In the genomic region with DNA sequence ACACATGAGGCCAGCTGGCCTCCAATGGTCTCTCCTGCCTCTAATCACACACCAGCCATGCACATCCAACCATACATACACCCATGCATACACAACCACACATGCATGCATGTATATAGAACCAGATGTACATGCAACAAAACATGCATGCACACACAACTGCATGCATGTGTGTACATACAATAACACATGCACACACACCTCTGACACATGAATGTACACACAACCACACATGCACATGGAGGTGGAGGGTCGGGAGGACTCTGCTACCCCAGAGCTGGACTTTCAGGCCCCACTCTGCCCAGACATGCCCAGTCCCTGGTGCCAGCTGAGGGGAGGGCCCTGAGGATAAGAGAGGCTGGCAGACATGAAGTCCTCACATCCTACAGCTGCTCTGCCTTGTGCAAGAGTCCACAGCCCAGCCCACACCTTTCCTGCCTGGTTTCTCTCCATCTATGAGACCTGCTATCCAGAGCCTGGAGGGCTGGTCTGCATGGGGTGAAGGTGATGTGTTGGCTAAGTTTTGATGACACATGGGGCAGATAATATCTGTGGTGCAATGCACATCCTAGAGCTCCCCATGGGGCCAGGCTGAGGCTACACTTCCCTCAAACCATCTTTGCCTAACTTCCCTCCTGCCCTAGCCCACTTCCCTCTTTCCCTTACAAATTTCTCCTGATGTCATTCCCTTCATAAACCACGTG, we compare ENCODE assay signal across 1 cellular context.
TF ChIP-seq lines count a peak whose summit lies in the region.

No MANE protein-coding gene starts in this region.

TF ChIP-seq in WTC11, 78 proteins besides CTCF, POLR2A, EP300 and RAD21:
- TF ChIP-seq ZNF317 (CRISPR knock-in tag; IDR thresholded peaks at IDR 0.05; ENCODE audit: borderline replicate concordance, low read depth), result no peak
- no peak for TF ChIP-seq MXD4 (CRISPR knock-in tag; IDR thresholded peaks at IDR 0.05; ENCODE audit: borderline replicate concordance)
- no peak for TF ChIP-seq IRF1 (CRISPR knock-in tag; IDR thresholded peaks at IDR 0.05)
- TF ChIP-seq IRF2 (CRISPR knock-in tag; IDR thresholded peaks at IDR 0.05; ENCODE audit: borderline replicate concordance, low read depth), result no peak
- TF ChIP-seq TCF7 (CRISPR knock-in tag; IDR thresholded peaks at IDR 0.05; ENCODE audit: low read depth), result no peak
- no peak for TF ChIP-seq JAZF1 (CRISPR knock-in tag; IDR thresholded peaks at IDR 0.05)
- TF ChIP-seq HMGXB4 (CRISPR knock-in tag; IDR thresholded peaks at IDR 0.05), result no peak
- TF ChIP-seq JUN (CRISPR knock-in tag; IDR thresholded peaks at IDR 0.05), result no peak
- TF ChIP-seq ZNF671 (CRISPR knock-in tag; IDR thresholded peaks at IDR 0.05), result no peak
- no peak for TF ChIP-seq SMAD3 (CRISPR knock-in tag; IDR thresholded peaks at IDR 0.05; ENCODE audit: borderline replicate concordance)
- no peak for TF ChIP-seq SMAD4 (CRISPR knock-in tag; IDR thresholded peaks at IDR 0.05)
- no peak for TF ChIP-seq FOXJ3 (CRISPR knock-in tag; IDR thresholded peaks at IDR 0.05; ENCODE audit: borderline replicate concordance)
- TF ChIP-seq NFYB (CRISPR knock-in tag; conservative IDR thresholded peaks at IDR 0.05; ENCODE audit: low read depth), result no peak
- no peak for TF ChIP-seq E2F4 (CRISPR knock-in tag; IDR thresholded peaks at IDR 0.05; ENCODE audit: borderline replicate concordance, low read depth)
- TF ChIP-seq PRDM15 (CRISPR knock-in tag; IDR thresholded peaks at IDR 0.05), result no peak
- TF ChIP-seq CREB1 (CRISPR knock-in tag; IDR thresholded peaks at IDR 0.05), result no peak
- no peak for TF ChIP-seq TP53 (CRISPR knock-in tag; IDR thresholded peaks at IDR 0.05)
- TF ChIP-seq GRHL2 (CRISPR knock-in tag; IDR thresholded peaks at IDR 0.05; ENCODE audit: insufficient replicate concordance, severe bottlenecking), result no peak
- TF ChIP-seq, protein P1, sequence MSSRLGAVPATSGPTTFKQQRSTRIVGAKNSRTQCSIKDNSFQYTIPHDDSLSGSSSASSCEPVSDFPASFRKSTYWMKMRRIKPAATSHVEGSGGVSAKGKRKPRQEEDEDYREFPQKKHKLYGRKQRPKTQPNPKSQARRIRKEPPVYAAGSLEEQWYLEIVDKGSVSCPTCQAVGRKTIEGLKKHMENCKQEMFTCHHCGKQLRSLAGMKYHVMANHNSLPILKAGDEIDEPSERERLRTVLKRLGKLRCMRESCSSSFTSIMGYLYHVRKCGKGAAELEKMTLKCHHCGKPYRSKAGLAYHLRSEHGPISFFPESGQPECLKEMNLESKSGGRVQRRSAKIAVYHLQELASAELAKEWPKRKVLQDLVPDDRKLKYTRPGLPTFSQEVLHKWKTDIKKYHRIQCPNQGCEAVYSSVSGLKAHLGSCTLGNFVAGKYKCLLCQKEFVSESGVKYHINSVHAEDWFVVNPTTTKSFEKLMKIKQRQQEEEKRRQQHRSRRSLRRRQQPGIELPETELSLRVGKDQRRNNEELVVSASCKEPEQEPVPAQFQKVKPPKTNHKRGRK (CRISPR knock-in tag; IDR thresholded peaks at IDR 0.05; ENCODE audit: borderline replicate concordance), result no peak
